8 cellular contexts compared by ENCODE assay signal in genomic region chr5:150625831-150626746, GRCh38. TPM values are rescaled to one million over a fixed set of nuclear protein-coding genes. Genes with fewer than 3 reads are reported as not detected.
DNase-seq lines count a peak whose midpoint lies in the region; ATAC-seq and TF ChIP-seq lines count a peak whose summit lies in the region.

No MANE protein-coding gene starts in this region.

- in situ Hi-C loops in gastrocnemius medialis (cut with MboI; ENCODE audit: low sequenced_read_pairs in 4 of 4), result no loop called here

- intact Hi-C loops in gastrocnemius medialis (cut with DNase I; ENCODE audit: low total_unique reads), result no loop called here

- H3K36me3 ChIP-seq in gastrocnemius medialis, result no peaks in the 10 kb centered on the region
- no peaks in the 10 kb centered on the region for H3K36me3 ChIP-seq in WERI-Rb-1

- H3K4me3 ChIP-seq in coronary artery, result peak overlapping the region; percentile 99
- peak overlapping the region; percentile 79 to 99 (median 87) for H3K4me3 ChIP-seq in gastrocnemius medialis
- H3K4me3 ChIP-seq in WERI-Rb-1 (ENCODE audit: low read depth, low read length), result no peak overlapping the region

- H3K27me3 ChIP-seq in gastrocnemius medialis (no peaks in the 10 kb centered on the region), WERI-Rb-1 (ENCODE audit: insufficient read depth, low read depth, severe bottlenecking) (no peaks in the 10 kb centered on the region)

- H3K9me3 ChIP-seq in gastrocnemius medialis (no peaks in the 10 kb centered on the region), WERI-Rb-1 (ENCODE audit: severe bottlenecking) (no peaks in the 10 kb centered on the region)

- ATAC-seq in GM19025 (IDR thresholded peaks at IDR 0.05; ENCODE audit: low read depth, unreplicated experiment) (peak; percentile 48), HG03066 (IDR thresholded peaks at IDR 0.05; ENCODE audit: low read depth, unreplicated experiment) (peak; percentile 42), gastrocnemius medialis (no peak)

- no peak for TF ChIP-seq CTCF in coronary artery (IDR thresholded peaks at IDR 0.05)
- TF ChIP-seq CTCF in gastrocnemius medialis (IDR thresholded peaks at IDR 0.05 in 4 of 5, conservative IDR thresholded peaks at IDR 0.05 in 1 of 5), result no peak
- TF ChIP-seq CTCF in WERI-Rb-1 (IDR thresholded peaks at IDR 0.05; ENCODE audit: low read depth, low read length), result no peak

- no peak for DNase-seq in coronary artery (ENCODE audit: low spot score)
- no peak for DNase-seq in gastrocnemius medialis
- DNase-seq in amniotic stem cell (lab: John Stamatoyannopoulos, UW), result no peak
- DNase-seq in WERI-Rb-1, result no peak
- DNase-seq in NCI-H1436 (lab: John Stamatoyannopoulos, UW), result no peak
- DNase-seq in pons (ENCODE audit: low spot score), result no peak

- peaks cover 55 to 65% of the 10 kb centered on the region in 2 donors for H3K4me1 ChIP-seq in gastrocnemius medialis

- TF ChIP-seq POLR2A in gastrocnemius medialis (IDR thresholded peaks at IDR 0.05), result no peak

- H3K27ac ChIP-seq in coronary artery (peak overlapping the region; percentile 99 to 100), gastrocnemius medialis (peak overlapping the region; percentile 96 to 100 (median 100)), WERI-Rb-1 (no peak overlapping the region)

RNA-seq across cellular contexts. Expression of gene SYNPO, which starts 14.4 kb away (rescaled TPM):
- 100 to 1,000 TPM; 419 to 569 (median 539) TPM for total RNA-seq in gastrocnemius medialis

RNA-seq across cellular contexts. Expression of gene MYOZ3, which starts 35.0 kb away (rescaled TPM):
- total RNA-seq in gastrocnemius medialis, result 10 to 100 TPM in 3 of 4 donors, 1 to 10 TPM in 1; 4.8 to 12.6 (median 11.3) TPM

Comparison
In these comparisons a context has a peak if more than half of its experiments do, and no peak if none do; other contexts are left out.
1. ATAC-seq: peak in GM19025 (single experiment) and HG03066 (single experiment); none in gastrocnemius medialis (0 of 2).